22 cellular contexts compared by ENCODE assay signal in genomic region chr16:19833581-19833980, GRCh38. TPM values are rescaled to one million over a fixed set of nuclear protein-coding genes. Genes with fewer than 3 reads are reported as not detected.
"Had no signal": no experiment of that assay in that cellular context is flagged by ENCODE, and none has a peak within 500 bp of the region (broad histone marks: within the 10 kb centered on the region; RNA-seq: fewer than 3 reads in every experiment).

No MANE protein-coding gene starts in this region.

- H3K36me3 Mint-ChIP-seq: memory B cell; naive B cell; natural killer cell treated with Interleukin-12 subunit alpha and Interleukin-12 subunit beta and Interleukin-15 and Interleukin-18, amount 100 ng/mL, for 72 hours; stimulated activated memory B cell treated with anti-CD40 and anti-IgM and Interleukin-4, amounts not matched to agents 10 μg/mL and 1 μg/mL and 100 μg/mL, for 72 hours had no signal

- H3K4me1 ChIP-seq: lower lobe of right lung, pancreas, right lobe of liver, testis, tibial artery had no signal

- H3K9me3 ChIP-seq: esophagus muscularis mucosa, lower lobe of right lung, neutrophil, pancreas, right lobe of liver, testis, tibial artery had no signal

- H3K27ac Mint-ChIP-seq: memory B cell; naive B cell; natural killer cell treated with Interleukin-12 subunit alpha and Interleukin-12 subunit beta and Interleukin-15 and Interleukin-18, amount 100 ng/mL, for 72 hours; stimulated activated memory B cell treated with anti-CD40 and anti-IgM and Interleukin-4, amounts not matched to agents 10 μg/mL and 1 μg/mL and 100 μg/mL, for 72 hours; type B pancreatic cell had no signal

- H3K4me3 Mint-ChIP-seq: memory B cell; naive B cell; natural killer cell treated with Interleukin-12 subunit alpha and Interleukin-12 subunit beta and Interleukin-15 and Interleukin-18, amount 100 ng/mL, for 72 hours; neural crest cell; stimulated activated memory B cell treated with anti-CD40 and anti-IgM and Interleukin-4, amounts not matched to agents 10 μg/mL and 1 μg/mL and 100 μg/mL, for 72 hours; type B pancreatic cell had no signal

- H3K27me3 Mint-ChIP-seq: memory B cell, naive B cell, type B pancreatic cell had no signal

- H3K27me3 ChIP-seq: esophagus muscularis mucosa, foreskin keratinocyte, neutrophil, pancreas, right lobe of liver, testis, tibial artery had no signal

- H3K36me3 ChIP-seq: neutrophil, pancreas, right lobe of liver, tibial artery had no signal

- H3K9me3 Mint-ChIP-seq: memory B cell; naive B cell; natural killer cell treated with Interleukin-12 subunit alpha and Interleukin-12 subunit beta and Interleukin-15 and Interleukin-18, amount 100 ng/mL, for 72 hours; neural crest cell; stimulated activated memory B cell treated with anti-CD40 and anti-IgM and Interleukin-4, amounts not matched to agents 10 μg/mL and 1 μg/mL and 100 μg/mL, for 72 hours; type B pancreatic cell had no signal

- H3K27ac ChIP-seq: coronary artery, esophagus muscularis mucosa, foreskin keratinocyte, lower lobe of right lung, neutrophil, pancreas, right lobe of liver, testis, tibial artery had no signal

- DNase-seq: effector memory CD4-positive, alpha-beta T cell; head of caudate nucleus; left ventricle myocardium superior; lower lobe of right lung; naive B cell; pancreas; right lobe of liver; stimulated activated CD4-positive, alpha-beta T cell treated with anti-CD3 and anti-CD28 coated beads, Interleukin-2, amount 100 ng/mL, for 24 hours; stimulated activated CD4-positive, alpha-beta T cell treated with anti-CD3 and anti-CD28 coated beads, Interleukin-4, amount 100 ng/mL, for 24 hours; stimulated activated naive CD8-positive, alpha-beta T cell treated with anti-CD3 and anti-CD28 coated beads, Interleukin-15, Interleukin-2, amounts not matched to agents 100 U/mL and 50 U/mL, for 24 hours; substantia nigra; testis; tibial artery had no signal

- H3K4me3 ChIP-seq: coronary artery, esophagus muscularis mucosa, lower lobe of right lung, pancreas, right lobe of liver, testis, tibial artery had no signal

- H3K4me1 Mint-ChIP-seq: memory B cell; stimulated activated memory B cell treated with anti-CD40 and anti-IgM and Interleukin-4, amounts not matched to agents 10 μg/mL and 1 μg/mL and 100 μg/mL, for 72 hours had no signal

- ATAC-seq: left ventricle myocardium superior; lower lobe of right lung; natural killer cell treated with Interleukin-12 subunit alpha and Interleukin-12 subunit beta and Interleukin-15 and Interleukin-18, amount 100 ng/mL, for 72 hours; pancreas; right lobe of liver; stimulated activated memory B cell treated with anti-CD40 and anti-IgM and Interleukin-4, amounts not matched to agents 10 μg/mL and 1 μg/mL and 100 μg/mL, for 72 hours; stimulated activated naive CD8-positive, alpha-beta T cell treated with anti-CD3 and anti-CD28 coated beads, Interleukin-15, Interleukin-2, amounts not matched to agents 100 U/mL and 50 U/mL, for 24 hours had no signal

RNA-seq across cellular contexts. Expression of gene GPRC5B, which starts 51.1 kb away (rescaled TPM):
- total RNA-seq: natural killer cell treated with Interleukin-12 subunit alpha and Interleukin-12 subunit beta and Interleukin-15 and Interleukin-18, amount 100 ng/mL, for 72 hours had no signal
